18 cellular contexts compared by ENCODE assay signal in genomic region chr15:33066584-33066983, GRCh38.
A peak's percentile ranks its signal among the peaks of the same experiment; 100 is the strongest.
DNase-seq lines count a peak whose midpoint lies in the region; ATAC-seq, FAIRE-seq and TF ChIP-seq lines count a peak whose summit lies in the region.
"Had no signal": no experiment of that assay in that cellular context is flagged by ENCODE, and none has a peak within 500 bp of the region (broad histone marks: within the 10 kb centered on the region; RNA-seq: fewer than 3 reads in every experiment).

No MANE protein-coding gene starts in this region.

- POLR2A ChIA-PET in PC-9 (lab: Charles Lee; ENCODE audit: unreplicated experiment), result interaction anchor here (0.7 kb wide), 2 partner anchors 11 to 414 kb away, joined by 3 read pairs; no protein-coding TSS in a partner anchor

- H3K4me3 Mint-ChIP-seq in H9, result peak overlapping the region in 1 of 2 experiments; percentile 22; a peak in 1 of 5 replicates
- H3K4me3 Mint-ChIP-seq in activated T-cell treated with anti-CD3 and anti-CD28 coated beads, Interleukin-2, amount 50 U/mL, for 72 hours, result no peak overlapping the region
- H3K4me3 Mint-ChIP-seq: activated naive CD8-positive, alpha-beta T cell treated with anti-CD3 and anti-CD28 coated beads, Interleukin-2, amount 50 U/mL, for 24 hours; neural crest cell; stimulated activated memory B cell treated with anti-CD40 and anti-IgM and Interleukin-4, amounts not matched to agents 10 μg/mL and 1 μg/mL and 100 μg/mL, for 72 hours had no signal

- H3K9me3 Mint-ChIP-seq in H9, result no peaks in the 10 kb centered on the region
- no peaks in the 10 kb centered on the region for H3K9me3 Mint-ChIP-seq in activated T-cell treated with anti-CD3 and anti-CD28 coated beads, Interleukin-2, amount 50 U/mL, for 72 hours
- H3K9me3 Mint-ChIP-seq: activated naive CD8-positive, alpha-beta T cell treated with anti-CD3 and anti-CD28 coated beads, Interleukin-2, amount 50 U/mL, for 24 hours; neural crest cell; stimulated activated memory B cell treated with anti-CD40 and anti-IgM and Interleukin-4, amounts not matched to agents 10 μg/mL and 1 μg/mL and 100 μg/mL, for 72 hours had no signal

- no peak overlapping the region for H2BK15ac ChIP-seq in H9 (ENCODE audit: low read depth, low read length)

- H4K91ac ChIP-seq in H9 (ENCODE audit: insufficient read length, low read depth, low read length), result no peak overlapping the region

- no peak overlapping the region for H3K23ac ChIP-seq in H9 (ENCODE audit: insufficient read length, low read depth, low read length)

- H3K9me2 ChIP-seq in PC-9 (ENCODE audit: insufficient read depth), result no peaks in the 10 kb centered on the region

- in situ Hi-C loops in brain microvascular endothelial cell (cut with HindIII; ENCODE audit: low pct_ligation_motif_present, low sequenced_read_pairs), result no loop called here

- DNase-seq in H9 (no peak), PC-9 (peak in 1 of 2 experiments; percentile 9), lung (ENCODE audit: low spot score) (no peak), stomach (no peak), frontal cortex (ENCODE audit: low spot score in 2 of 2) (no peak), brain microvascular endothelial cell (no peak)
- no peak for DNase-seq in activated T-cell treated with anti-CD3 and anti-CD28 coated beads, Interleukin-2, amount 50 U/mL, for 72 hours
- DNase-seq: activated naive CD8-positive, alpha-beta T cell treated with anti-CD3 and anti-CD28 coated beads, Interleukin-2, amount 50 U/mL, for 24 hours; dorsolateral prefrontal cortex; mammary epithelial cell; NCI-H1417 treated with DMSO at 0.1 percent for 48 hours; NCI-H2171; OCI-M1; retina had no signal

- intact Hi-C loops in PC-9 (cut with micrococcal nuclease; ENCODE audit: unreplicated experiment) (loop anchor here (5.0 kb wide), 3 partner anchors 136 to 404 kb away; no protein-coding TSS in a partner anchor), stomach (cut with DNase I; ENCODE audit: low total_unique reads) (no loop called here)

- peak overlapping the region; percentile 70 for H3K4me3 ChIP-seq in PC-9
- peak overlapping the region; percentile 32 for H3K4me3 ChIP-seq in lung
- peak overlapping the region; percentile 31 to 48 (median 36) for H3K4me3 ChIP-seq in stomach
- H3K4me3 ChIP-seq in brain microvascular endothelial cell (ENCODE audit: low read depth, low read length), result no peak overlapping the region
- H3K4me3 ChIP-seq: esophagus muscularis mucosa had no signal

- no peak overlapping the region for H2BK20ac ChIP-seq in H9 (ENCODE audit: low read depth, low read length, poor library complexity, severe bottlenecking)

- H3K4me1 ChIP-seq in H9 (ENCODE audit: insufficient read depth, low read length), result peaks cover 23% of the 10 kb centered on the region
- H3K4me1 ChIP-seq in PC-9 (replicated peaks; ENCODE audit: insufficient read depth), result peaks cover 44% of the 10 kb centered on the region
- peaks cover 0 to 1% of the 10 kb centered on the region in 2 donors for H3K4me1 ChIP-seq in lung (ENCODE audit: control insufficient read depth in 2 of 2, insufficient read depth in 2 of 2, low read length in 2 of 2)
- peaks cover 0 to 53% (median 38%) of the 10 kb centered on the region in 4 donors for H3K4me1 ChIP-seq in stomach

- no peak overlapping the region for H3K27ac Mint-ChIP-seq in H9
- H3K27ac Mint-ChIP-seq in activated T-cell treated with anti-CD3 and anti-CD28 coated beads, Interleukin-2, amount 50 U/mL, for 72 hours, result no peak overlapping the region
- H3K27ac Mint-ChIP-seq: activated naive CD8-positive, alpha-beta T cell treated with anti-CD3 and anti-CD28 coated beads, Interleukin-2, amount 50 U/mL, for 24 hours; stimulated activated memory B cell treated with anti-CD40 and anti-IgM and Interleukin-4, amounts not matched to agents 10 μg/mL and 1 μg/mL and 100 μg/mL, for 72 hours had no signal

- no peak for TF ChIP-seq EP300 in stomach (IDR thresholded peaks at IDR 0.05)

- no peak for ATAC-seq in lung (ENCODE audit: insufficient read depth, low FRiP score)
- ATAC-seq in activated T-cell treated with anti-CD3 and anti-CD28 coated beads, Interleukin-2, amount 50 U/mL, for 72 hours (replicated peaks in 1 of 2), result no peak
- ATAC-seq: activated naive CD8-positive, alpha-beta T cell treated with anti-CD3 and anti-CD28 coated beads, Interleukin-2, amount 50 U/mL, for 24 hours; stimulated activated memory B cell treated with anti-CD40 and anti-IgM and Interleukin-4, amounts not matched to agents 10 μg/mL and 1 μg/mL and 100 μg/mL, for 72 hours had no signal

- no peaks in the 10 kb centered on the region for H4K20me1 ChIP-seq in H9 (ENCODE audit: control insufficient read depth, insufficient read depth, insufficient read length)
- no peaks in the 10 kb centered on the region for H4K20me1 ChIP-seq in PC-9 (ENCODE audit: insufficient read depth)

- H3K4me2 ChIP-seq in H9 (ENCODE audit: insufficient read depth, insufficient read length, low read length), result no peak overlapping the region
- peak overlapping the region; percentile 96 for H3K4me2 ChIP-seq in PC-9

- H3K56ac ChIP-seq in H9 (ENCODE audit: insufficient read length, low read depth, low read length), result no peak overlapping the region

- H2AFZ ChIP-seq in H9 (ENCODE audit: low read length), result no peak overlapping the region
- peak overlapping the region; percentile 68 for H2AFZ ChIP-seq in PC-9

- H3K23me2 ChIP-seq in H9 (ENCODE audit: insufficient read length, low read depth, low read length, poor library complexity, severe bottlenecking), result peaks cover 6% of the 10 kb centered on the region

- peaks cover 26% of the 10 kb centered on the region for H3F3A ChIP-seq in PC-9 (ENCODE audit: insufficient read depth, low read depth)

- BruUV-seq in PC-9 (replicated peaks; lab: Mats Ljungman, UMichigan), result no TSS peak

- H3K27me3 Mint-ChIP-seq in H9 (ENCODE audit: low read depth), result peaks cover 10% of the 10 kb centered on the region
- H3K27me3 Mint-ChIP-seq in activated T-cell treated with anti-CD3 and anti-CD28 coated beads, Interleukin-2, amount 50 U/mL, for 72 hours (ENCODE audit: low read depth), result peaks cover 9% of the 10 kb centered on the region

- no peak overlapping the region for H3K9ac ChIP-seq in H9 (ENCODE audit: extremely low read depth, insufficient read length, low read length)

- H3K18ac ChIP-seq in H9 (ENCODE audit: insufficient read length, low read depth, low read length), result peak overlapping the region; percentile 25

- no peaks in the 10 kb centered on the region for H3K9me3 ChIP-seq in H9 (ENCODE audit: control insufficient read depth, low read depth, low read length)
- H3K9me3 ChIP-seq in PC-9 (ENCODE audit: insufficient read depth, low read depth), result no peaks in the 10 kb centered on the region
- H3K9me3 ChIP-seq in lung (ENCODE audit: control insufficient read depth in 2 of 2, insufficient read depth in 1 of 2, low read length in 1 of 2), result no peaks in the 10 kb centered on the region
- no peaks in the 10 kb centered on the region for H3K9me3 ChIP-seq in stomach
- H3K9me3 ChIP-seq: esophagus muscularis mucosa had no signal

- H3K79me2 ChIP-seq in H9 (ENCODE audit: insufficient read depth, low read length), result no peaks in the 10 kb centered on the region
- H3K79me2 ChIP-seq in PC-9 (ENCODE audit: low read depth), result peaks cover 43% of the 10 kb centered on the region

- H3K36me3 ChIP-seq in PC-9 (ENCODE audit: low read depth) (no peaks in the 10 kb centered on the region), lung (ENCODE audit: control insufficient read depth in 2 of 2, insufficient read depth in 2 of 2, low read length in 2 of 2) (no peaks in the 10 kb centered on the region), stomach (no peaks in the 10 kb centered on the region), brain microvascular endothelial cell (replicated peaks) (no peaks in the 10 kb centered on the region)
- H3K36me3 ChIP-seq: esophagus muscularis mucosa had no signal

- no peak overlapping the region for H3T11ph ChIP-seq in H9 (ENCODE audit: low read length)

- no peak overlapping the region for H2BK120ac ChIP-seq in H9 (ENCODE audit: low read depth, low read length, poor library complexity, severe bottlenecking)

- no peak for TF ChIP-seq CTCF in H9 (conservative IDR thresholded peaks at IDR 0.05)
- TF ChIP-seq CTCF in PC-9 (conservative IDR thresholded peaks at IDR 0.05), result no peak
- no peak for TF ChIP-seq CTCF in lung (IDR thresholded peaks at IDR 0.05; ENCODE audit: control extremely low read depth, extremely low read depth)
- TF ChIP-seq CTCF in stomach (IDR thresholded peaks at IDR 0.05), result no peak
- TF ChIP-seq CTCF in brain microvascular endothelial cell (IDR thresholded peaks at IDR 0.05; ENCODE audit: low read depth, low read length, missing control alignments), result no peak

- peaks cover 0 to 1% (median 0%) of the 10 kb centered on the region in 3 experiments; a peak in 2 of 7 replicates for H3K36me3 Mint-ChIP-seq in H9 (ENCODE audit: insufficient read depth in 1 of 3, low read depth in 3 of 3)
- H3K36me3 Mint-ChIP-seq in activated T-cell treated with anti-CD3 and anti-CD28 coated beads, Interleukin-2, amount 50 U/mL, for 72 hours (ENCODE audit: insufficient read depth in 2 of 2), result no peaks in the 10 kb centered on the region
- H3K36me3 Mint-ChIP-seq: stimulated activated memory B cell treated with anti-CD40 and anti-IgM and Interleukin-4, amounts not matched to agents 10 μg/mL and 1 μg/mL and 100 μg/mL, for 72 hours had no signal

- H3K27me3 ChIP-seq in H9 (ENCODE audit: insufficient read depth, low read length) (no peaks in the 10 kb centered on the region), PC-9 (ENCODE audit: insufficient read depth, low read depth) (no peaks in the 10 kb centered on the region), lung (ENCODE audit: control insufficient read depth, insufficient read depth) (no peaks in the 10 kb centered on the region), stomach (no peaks in the 10 kb centered on the region), brain microvascular endothelial cell (replicated peaks) (no peaks in the 10 kb centered on the region)
- H3K27me3 ChIP-seq: dorsolateral prefrontal cortex, esophagus muscularis mucosa had no signal

- H3K27ac ChIP-seq in H9 (ENCODE audit: insufficient read length, low read depth, low read length), result no peak overlapping the region
- H3K27ac ChIP-seq in PC-9, result peak overlapping the region; percentile 96
- H3K27ac ChIP-seq in lung (ENCODE audit: low read depth in 1 of 2, low read length in 1 of 2), result peak overlapping the region in 1 of 2 donors; percentile 92
- peak overlapping the region in 4 of 5 donors; percentile 61 to 88 (median 85) for H3K27ac ChIP-seq in stomach
- no peak overlapping the region for H3K27ac ChIP-seq in brain microvascular endothelial cell
- H3K27ac ChIP-seq: dorsolateral prefrontal cortex, esophagus muscularis mucosa had no signal

- no peak overlapping the region for H3K4ac ChIP-seq in H9 (ENCODE audit: low read depth, low read length)

- H4K5ac ChIP-seq in H9 (ENCODE audit: insufficient read length, low read depth, low read length), result no peak overlapping the region

- no peak overlapping the region for H2BK5ac ChIP-seq in H9 (ENCODE audit: insufficient read length, low read length)

- H3K14ac ChIP-seq in H9 (ENCODE audit: insufficient read depth, low read length), result 0 out of 2 replicates have a peak overlapping the region, but pooled peaks have one; percentile 39

- no peak overlapping the region for H2AK5ac ChIP-seq in H9 (ENCODE audit: insufficient read length, low read length)

- H2BK12ac ChIP-seq in H9 (ENCODE audit: insufficient read length, low read depth, low read length), result no peak overlapping the region

- FAIRE-seq in frontal cortex (lab: Jason Lieb, UNC), result no peak
- FAIRE-seq: GM19239 had no signal

- no CpG with 5 or more reads among the region's 8 CpGs for WGBS in H9 (ENCODE audit: extremely low coverage, insufficient read length, low lambda C conversion rate)
- WGBS in lung, 2 donors, result 76 to 91% methylated on average over 8 of the region's 8 CpGs
- WGBS in stomach, 5 donors, result 46 to 71% (median 58%) methylated on average over 8 of the region's 8 CpGs

- no peaks in the 10 kb centered on the region for H3K79me1 ChIP-seq in H9 (ENCODE audit: insufficient read depth, low read depth, low read length, poor library complexity, severe bottlenecking)

- peaks cover 28 to 43% of the 10 kb centered on the region in 2 experiments for H3K4me1 Mint-ChIP-seq in H9
- peaks cover 18% of the 10 kb centered on the region for H3K4me1 Mint-ChIP-seq in activated T-cell treated with anti-CD3 and anti-CD28 coated beads, Interleukin-2, amount 50 U/mL, for 72 hours (ENCODE audit: low read depth)

- TF ChIP-seq POLR2A in stomach (IDR thresholded peaks at IDR 0.05), result no peak

- CTCF ChIA-PET in PC-9 (lab: Charles Lee), result no interaction called here

- no peak overlapping the region for H4K8ac ChIP-seq in H9 (replicated peaks; ENCODE audit: insufficient read length, low read depth, low read length)

Comparison
In these comparisons a context has a peak if more than half of its experiments do, and no peak if none do; other contexts are left out.
1. H3K27ac ChIP-seq: peak in PC-9 (single experiment) and stomach (4 of 5); none in H9 (single experiment) and brain microvascular endothelial cell (single experiment).